In the genomic region with DNA sequence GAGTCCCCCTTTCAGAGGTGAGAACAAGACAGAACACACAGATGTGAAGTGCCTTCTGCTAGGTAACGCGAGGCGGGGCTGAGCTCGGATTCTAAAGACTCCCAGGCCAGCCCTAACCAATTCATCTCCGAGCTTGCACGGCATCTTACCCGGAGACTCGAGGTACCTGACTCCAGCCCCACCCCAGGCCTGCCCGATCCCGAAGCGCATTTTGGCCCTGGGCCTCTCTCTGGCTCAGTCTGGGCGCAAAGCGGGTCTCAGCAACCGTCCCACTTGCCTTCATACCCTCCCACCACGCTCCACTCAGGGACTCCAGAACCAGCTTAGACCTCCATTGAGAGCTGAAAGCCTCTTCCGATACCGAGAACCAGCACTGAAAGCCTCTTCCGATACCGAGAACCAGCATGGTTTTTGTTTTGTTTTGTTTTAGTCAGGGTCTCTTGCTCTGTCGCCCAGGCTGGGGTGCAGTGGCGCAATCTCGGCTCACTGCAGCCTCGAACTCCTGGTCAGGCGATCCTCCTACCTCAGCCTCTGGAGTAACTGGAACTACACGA, we compare ENCODE assay signal across 8 cellular contexts.
A peak's percentile ranks its signal among the peaks of the same experiment; 100 is the strongest.
DNase-seq lines count a peak whose midpoint lies in the region; ATAC-seq and TF ChIP-seq lines count a peak whose summit lies in the region.

No MANE protein-coding gene starts in this region.

- DNase-seq in EH (ENCODE audit: low read depth) (peak; percentile 48), Kasumi-1 (lab: John Stamatoyannopoulos, UW) (peak; percentile 80 to 83), hepatic stellate cell (ENCODE audit: low spot score) (peak; percentile 21), skeletal muscle cell (ENCODE audit: low read depth) (no peak), pons (ENCODE audit: low spot score) (no peak)
- peak; percentile 28 for DNase-seq in activated naive CD8-positive, alpha-beta T cell treated with anti-CD3 and anti-CD28 coated beads, Interleukin-2, amount 50 U/mL, for 16 hours (ENCODE audit: low read depth, low spot score)

- peak; percentile 49 for ATAC-seq in GM21737 (IDR thresholded peaks at IDR 0.05; ENCODE audit: unreplicated experiment)
- ATAC-seq in SK-N-SH treated with all-trans-retinoic acid at 6 μM for 48 hours, result peak; percentile 78

- peak overlapping the region; percentile 87 for H3K4me3 ChIP-seq in skeletal muscle cell (ENCODE audit: low read depth, low read length)

TF ChIP-seq in SK-N-SH treated with all-trans-retinoic acid at 6 μM for 48 hours, 23 proteins besides CTCF, POLR2A, EP300 and RAD21:
- TF ChIP-seq ZNF565 (CRISPR knock-in tag; conservative IDR thresholded peaks at IDR 0.05; ENCODE audit: low read depth) (no peak), ZNF8 (CRISPR knock-in tag; IDR thresholded peaks at IDR 0.05) (no peak), BACH2 (CRISPR knock-in tag; IDR thresholded peaks at IDR 0.05; ENCODE audit: borderline replicate concordance) (no peak), PPARA (CRISPR knock-in tag; IDR thresholded peaks at IDR 0.05; ENCODE audit: borderline replicate concordance) (no peak), TOX (CRISPR knock-in tag; IDR thresholded peaks at IDR 0.05; ENCODE audit: borderline replicate concordance) (no peak), CSRNP3 (CRISPR knock-in tag; IDR thresholded peaks at IDR 0.05) (no peak), ZC3H10 (CRISPR knock-in tag; IDR thresholded peaks at IDR 0.05) (no peak), ZNF70 (CRISPR knock-in tag; IDR thresholded peaks at IDR 0.05) (no peak), CSDC2 (CRISPR knock-in tag; IDR thresholded peaks at IDR 0.05) (no peak), GLIS3 (CRISPR knock-in tag; IDR thresholded peaks at IDR 0.05) (no peak), ESRRG (CRISPR knock-in tag; IDR thresholded peaks at IDR 0.05) (no peak), TCF4 (CRISPR knock-in tag; IDR thresholded peaks at IDR 0.05; ENCODE audit: borderline replicate concordance) (no peak), CREB5 (CRISPR knock-in tag; IDR thresholded peaks at IDR 0.05; ENCODE audit: low read depth) (no peak), ISL1 (CRISPR knock-in tag; IDR thresholded peaks at IDR 0.05) (no peak)
- TF ChIP-seq, protein P1, sequence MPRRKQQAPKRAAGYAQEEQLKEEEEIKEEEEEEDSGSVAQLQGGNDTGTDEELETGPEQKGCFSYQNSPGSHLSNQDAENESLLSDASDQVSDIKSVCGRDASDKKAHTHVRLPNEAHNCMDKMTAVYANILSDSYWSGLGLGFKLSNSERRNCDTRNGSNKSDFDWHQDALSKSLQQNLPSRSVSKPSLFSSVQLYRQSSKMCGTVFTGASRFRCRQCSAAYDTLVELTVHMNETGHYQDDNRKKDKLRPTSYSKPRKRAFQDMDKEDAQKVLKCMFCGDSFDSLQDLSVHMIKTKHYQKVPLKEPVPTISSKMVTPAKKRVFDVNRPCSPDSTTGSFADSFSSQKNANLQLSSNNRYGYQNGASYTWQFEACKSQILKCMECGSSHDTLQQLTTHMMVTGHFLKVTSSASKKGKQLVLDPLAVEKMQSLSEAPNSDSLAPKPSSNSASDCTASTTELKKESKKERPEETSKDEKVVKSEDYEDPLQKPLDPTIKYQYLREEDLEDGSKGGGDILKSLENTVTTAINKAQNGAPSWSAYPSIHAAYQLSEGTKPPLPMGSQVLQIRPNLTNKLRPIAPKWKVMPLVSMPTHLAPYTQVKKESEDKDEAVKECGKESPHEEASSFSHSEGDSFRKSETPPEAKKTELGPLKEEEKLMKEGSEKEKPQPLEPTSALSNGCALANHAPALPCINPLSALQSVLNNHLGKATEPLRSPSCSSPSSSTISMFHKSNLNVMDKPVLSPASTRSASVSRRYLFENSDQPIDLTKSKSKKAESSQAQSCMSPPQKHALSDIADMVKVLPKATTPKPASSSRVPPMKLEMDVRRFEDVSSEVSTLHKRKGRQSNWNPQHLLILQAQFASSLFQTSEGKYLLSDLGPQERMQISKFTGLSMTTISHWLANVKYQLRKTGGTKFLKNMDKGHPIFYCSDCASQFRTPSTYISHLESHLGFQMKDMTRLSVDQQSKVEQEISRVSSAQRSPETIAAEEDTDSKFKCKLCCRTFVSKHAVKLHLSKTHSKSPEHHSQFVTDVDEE (CRISPR knock-in tag; IDR thresholded peaks at IDR 0.05), result no peak

Comparison
In these comparisons a context has a peak if more than half of its experiments do, and no peak if none do; other contexts are left out.
1. DNase-seq: peak in EH (single experiment), Kasumi-1 (2 of 2), activated naive CD8-positive, alpha-beta T cell treated with anti-CD3 and anti-CD28 coated beads, Interleukin-2, amount 50 U/mL, for 16 hours (single experiment) and hepatic stellate cell (single experiment); none in skeletal muscle cell (single experiment) and pons (single experiment).